Comparison of ENCODE assay signal across 8 cellular contexts in the genomic region with DNA sequence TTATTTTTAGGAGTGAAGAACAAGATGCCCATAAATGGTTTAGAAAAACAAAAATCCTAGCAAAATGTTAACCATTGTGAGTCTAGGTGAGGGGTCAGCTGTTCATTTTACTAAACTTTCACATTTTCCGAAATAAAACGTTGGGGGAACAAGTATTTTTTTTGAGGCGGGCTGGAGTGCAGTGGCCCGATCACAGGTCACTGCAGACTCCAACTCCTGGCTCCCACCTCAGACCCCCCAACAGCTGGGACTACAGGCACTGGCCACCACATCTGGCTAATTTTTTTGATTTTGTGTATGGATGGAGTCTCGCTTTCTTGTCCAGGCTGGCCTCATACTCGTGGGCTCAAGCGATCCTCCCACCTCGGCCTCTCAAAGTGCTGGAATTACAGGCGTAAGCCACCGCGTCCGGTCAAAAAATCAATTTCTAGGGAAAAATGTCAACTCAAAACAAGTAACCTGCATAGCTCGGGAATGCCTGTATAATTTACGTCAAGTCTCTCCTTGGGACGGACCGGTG. TPM values are rescaled to one million over a fixed set of nuclear protein-coding genes. Genes with fewer than 3 reads are reported as not detected.
DNase-seq lines count a peak whose midpoint lies in the region; ATAC-seq and TF ChIP-seq lines count a peak whose summit lies in the region.

No MANE protein-coding gene starts in this region.

- no peak overlapping the region for H2BK15ac ChIP-seq in H9 (ENCODE audit: low read depth, low read length)

- H3K23me2 ChIP-seq in H9 (ENCODE audit: insufficient read length, low read depth, low read length, poor library complexity, severe bottlenecking) = peaks cover 8% of the 10 kb centered on the region

- no CpG with 5 or more reads among the region's 16 CpGs for WGBS in H9 (ENCODE audit: extremely low coverage, insufficient read length, low lambda C conversion rate)

- no peak overlapping the region for H2AFZ ChIP-seq in H9 (ENCODE audit: low read length)

- no peak for ATAC-seq in activated CD8-positive, alpha-beta T cell treated with anti-CD3 and anti-CD28 coated beads, Interleukin-2, amount 10 ng/mL, durations not matched to agents 7 days and 5 days
- ATAC-seq in thoracic aorta (ENCODE audit: insufficient number of reproducible peaks, low FRiP score, low read depth) = no peak

- no peak overlapping the region for H2BK5ac ChIP-seq in H9 (ENCODE audit: insufficient read length, low read length)

- H3K4me1 ChIP-seq in H9 (ENCODE audit: insufficient read depth, low read length) (no peaks in the 10 kb centered on the region), iPS-20b (ENCODE audit: insufficient read depth, low read length) (no peaks in the 10 kb centered on the region), thoracic aorta (ENCODE audit: control insufficient read depth in 1 of 2, low read depth in 2 of 2) (peaks cover 3 to 13% of the 10 kb centered on the region in 2 donors)

- H3K27me3 Mint-ChIP-seq in H9 (ENCODE audit: low read depth) = no peaks in the 10 kb centered on the region; the same call in 1 of the 2 replicates
- H3K27me3 Mint-ChIP-seq in activated CD8-positive, alpha-beta T cell treated with anti-CD3 and anti-CD28 coated beads, Interleukin-2, amount 10 ng/mL, durations not matched to agents 7 days and 5 days (ENCODE audit: low read depth) = no peaks in the 10 kb centered on the region

- H3K9me3 Mint-ChIP-seq in H9 = peaks cover 62 to 65% of the 10 kb centered on the region in 2 experiments
- no peaks in the 10 kb centered on the region for H3K9me3 Mint-ChIP-seq in activated CD8-positive, alpha-beta T cell treated with anti-CD3 and anti-CD28 coated beads, Interleukin-2, amount 10 ng/mL, durations not matched to agents 7 days and 5 days (ENCODE audit: insufficient read depth)

- no peaks in the 10 kb centered on the region for H3K79me1 ChIP-seq in H9 (ENCODE audit: insufficient read depth, low read depth, low read length, poor library complexity, severe bottlenecking)

- H4K8ac ChIP-seq in H9 (replicated peaks; ENCODE audit: insufficient read length, low read depth, low read length) = no peak overlapping the region

- no peak overlapping the region for H2BK20ac ChIP-seq in H9 (ENCODE audit: low read depth, low read length, poor library complexity, severe bottlenecking)

- CTCF ChIA-PET in AG04450 (lab: Charles Lee) = interaction anchor here (0.7 to 1.2 kb wide), 2 partner anchors 266 to 395 kb away, joined by 3 to 5 read pairs; no protein-coding TSS in a partner anchor
- CTCF ChIA-PET in activated CD8-positive, alpha-beta T cell treated with anti-CD3 and anti-CD28 coated beads, Interleukin-2, amount 10 ng/mL, durations not matched to agents 7 days and 5 days (lab: Charles Lee) = interaction anchor here (0.6 to 1.5 kb wide), 4 partner anchors 23 to 287 kb away, joined by 3 read pairs; a partner anchor contains a TSS

- no peaks in the 10 kb centered on the region for H4K20me1 ChIP-seq in H9 (ENCODE audit: control insufficient read depth, insufficient read depth, insufficient read length)

- peak overlapping the region; percentile 96 to 98 (median 98) for H3K27ac Mint-ChIP-seq in H9
- peak overlapping the region; percentile 99 for H3K27ac Mint-ChIP-seq in activated CD8-positive, alpha-beta T cell treated with anti-CD3 and anti-CD28 coated beads, Interleukin-2, amount 10 ng/mL, durations not matched to agents 7 days and 5 days

- H3T11ph ChIP-seq in H9 (ENCODE audit: low read length) = no peak overlapping the region

- H3K27ac ChIP-seq in AG04450 (ENCODE audit: low read depth, low read length) = peak overlapping the region; percentile 84
- H3K27ac ChIP-seq in H9 (ENCODE audit: insufficient read length, low read depth, low read length) = no peak overlapping the region
- H3K27ac ChIP-seq in iPS-20b (ENCODE audit: low read length) = peak overlapping the region; percentile 72
- peak overlapping the region; percentile 94 to 96 for H3K27ac ChIP-seq in thoracic aorta

- H3K4me3 ChIP-seq in AG04450 (ENCODE audit: low read depth, low read length) (peak overlapping the region; percentile 65), iPS-20b (ENCODE audit: low read length) (peak overlapping the region; percentile 88), thoracic aorta (peak overlapping the region; percentile 84)

- H3K4me2 ChIP-seq in H9 (ENCODE audit: insufficient read depth, insufficient read length, low read length) = peak overlapping the region; percentile 59

- H2AK5ac ChIP-seq in H9 (ENCODE audit: insufficient read length, low read length) = no peak overlapping the region

- H4K5ac ChIP-seq in H9 (ENCODE audit: insufficient read length, low read depth, low read length) = no peak overlapping the region

- H3K4me3 Mint-ChIP-seq in H9 = peak overlapping the region; percentile 90 to 95
- H3K4me3 Mint-ChIP-seq in activated CD8-positive, alpha-beta T cell treated with anti-CD3 and anti-CD28 coated beads, Interleukin-2, amount 10 ng/mL, durations not matched to agents 7 days and 5 days = peak overlapping the region; percentile 97

- H3K9ac ChIP-seq in H9 (ENCODE audit: extremely low read depth, insufficient read length, low read length) (peak overlapping the region; percentile 82), iPS-20b (ENCODE audit: low read depth, low read length) (peak overlapping the region; percentile 91)

- peak overlapping the region; percentile 82 for H3K18ac ChIP-seq in H9 (ENCODE audit: insufficient read length, low read depth, low read length)

- H3K56ac ChIP-seq in H9 (ENCODE audit: insufficient read length, low read depth, low read length) = no peak overlapping the region

- POLR2A ChIA-PET in AG04450 (lab: Yijun Ruan, JAX) = interaction anchor here (0.5 to 1.4 kb wide), 6 partner anchors 64 to 186 kb away, joined by 3 to 15 read pairs (median 5); a partner anchor contains a TSS
- POLR2A ChIA-PET in activated CD8-positive, alpha-beta T cell treated with anti-CD3 and anti-CD28 coated beads, Interleukin-2, amount 10 ng/mL, durations not matched to agents 7 days and 5 days (lab: Charles Lee) = interaction anchor here (0.6 to 3.1 kb wide), 17 partner anchors 8 to 298 kb away, joined by 3 to 43 read pairs (median 6); a partner anchor contains a TSS

- H3K23ac ChIP-seq in H9 (ENCODE audit: insufficient read length, low read depth, low read length) = no peak overlapping the region

- H2BK12ac ChIP-seq in H9 (ENCODE audit: insufficient read length, low read depth, low read length) = no peak overlapping the region

- peaks cover 13 to 32% (median 24%) of the 10 kb centered on the region in 3 experiments for H3K36me3 Mint-ChIP-seq in H9 (ENCODE audit: insufficient read depth in 1 of 3, low read depth in 3 of 3)
- peaks cover 18% of the 10 kb centered on the region for H3K36me3 Mint-ChIP-seq in activated CD8-positive, alpha-beta T cell treated with anti-CD3 and anti-CD28 coated beads, Interleukin-2, amount 10 ng/mL, durations not matched to agents 7 days and 5 days (ENCODE audit: low read depth)

- DNase-seq in AG04450 (ENCODE audit: low read depth, low spot score) (no peak), H9 (no peak), thoracic aorta (ENCODE audit: low spot score) (no peak), NCI-H748 (lab: John Stamatoyannopoulos, UW; ENCODE audit: unreplicated experiment) (no peak), inferior parietal cortex (ENCODE audit: extremely low spot score) (no peak), T1000 (lab: John Stamatoyannopoulos, UW) (no peak)
- DNase-seq in activated CD8-positive, alpha-beta T cell treated with anti-CD3 and anti-CD28 coated beads, Interleukin-2, amount 10 ng/mL, durations not matched to agents 7 days and 5 days = no peak

- no peak for TF ChIP-seq CTCF in AG04450 (IDR thresholded peaks at IDR 0.05; ENCODE audit: low read depth, low read length)
- TF ChIP-seq CTCF in H9 (conservative IDR thresholded peaks at IDR 0.05) = no peak
- no peak for TF ChIP-seq CTCF in thoracic aorta (IDR thresholded peaks at IDR 0.05)

- no peak overlapping the region; the same call in 1 of the 2 replicates for H3K4ac ChIP-seq in H9 (ENCODE audit: low read depth, low read length)

- H3K14ac ChIP-seq in H9 (ENCODE audit: insufficient read depth, low read length) = peak overlapping the region; percentile 82; the same call in 1 of the 2 replicates

- peaks cover 6 to 11% of the 10 kb centered on the region in 2 experiments; a peak in 3 of 4 replicates for H3K4me1 Mint-ChIP-seq in H9
- peaks cover 15% of the 10 kb centered on the region for H3K4me1 Mint-ChIP-seq in activated CD8-positive, alpha-beta T cell treated with anti-CD3 and anti-CD28 coated beads, Interleukin-2, amount 10 ng/mL, durations not matched to agents 7 days and 5 days (ENCODE audit: low read depth)

- no peaks in the 10 kb centered on the region for H3K27me3 ChIP-seq in AG04450 (ENCODE audit: control insufficient read depth, insufficient read depth, low read length)
- H3K27me3 ChIP-seq in H9 (ENCODE audit: insufficient read depth, low read length) = no peaks in the 10 kb centered on the region
- H3K27me3 ChIP-seq in iPS-20b (ENCODE audit: insufficient read depth, low read length) = no peaks in the 10 kb centered on the region
- H3K27me3 ChIP-seq in thoracic aorta (replicated peaks; ENCODE audit: insufficient read depth) = no peaks in the 10 kb centered on the region

- H3K9me3 ChIP-seq in AG04450 (ENCODE audit: control insufficient read depth, insufficient read depth, low read length) (no peaks in the 10 kb centered on the region), H9 (ENCODE audit: control insufficient read depth, low read depth, low read length) (no peaks in the 10 kb centered on the region), iPS-20b (ENCODE audit: insufficient read depth, low read depth, low read length) (no peaks in the 10 kb centered on the region), thoracic aorta (no peaks in the 10 kb centered on the region)

- peaks cover 4% of the 10 kb centered on the region; the same call in 1 of the 2 replicates for H3K79me2 ChIP-seq in H9 (ENCODE audit: insufficient read depth, low read length)

- no peak overlapping the region for H4K91ac ChIP-seq in H9 (ENCODE audit: insufficient read length, low read depth, low read length)

- peaks cover 16% of the 10 kb centered on the region for H3K36me3 ChIP-seq in iPS-20b (ENCODE audit: insufficient read depth, low read depth, low read length)
- H3K36me3 ChIP-seq in thoracic aorta = no peaks in the 10 kb centered on the region

- H2BK120ac ChIP-seq in H9 (ENCODE audit: low read depth, low read length, poor library complexity, severe bottlenecking) = no peak overlapping the region

RNA-seq across cellular contexts. Expression of a gene that starts 0.7 kb away (rescaled TPM):
- 16.7 and 21.5 TPM in 2 replicates for polyA plus RNA-seq in AG04450 (2011; rRNA removed)
- polyA minus RNA-seq in AG04450 (2011; rRNA and poly(A)+ RNA removed) = 33.1 and 33.3 TPM in 2 replicates
- 30.7 and 32.2 TPM in 2 replicates for total RNA-seq in H9 (2021)
- 10 to 100 TPM; 35.0 to 43.6 TPM for total RNA-seq in activated CD8-positive, alpha-beta T cell treated with anti-CD3 and anti-CD28 coated beads, Interleukin-2, amount 10 ng/mL, durations not matched to agents 7 days and 5 days
- 10 to 100 TPM; 38.0 to 81.0 TPM for total RNA-seq in thoracic aorta
